In genomic region chr3:11724615-11725339, GRCh38 we compare ENCODE assay signal across 11 cellular contexts.
DNase-seq lines count a peak whose midpoint lies in the region; ATAC-seq and TF ChIP-seq lines count a peak whose summit lies in the region.
"Had no signal": no experiment of that assay in that cellular context is flagged by ENCODE, and none has a peak within 500 bp of the region (broad histone marks: within the 10 kb centered on the region; RNA-seq: fewer than 3 reads in every experiment).

No MANE protein-coding gene starts in this region.

- peaks cover 20% of the 10 kb centered on the region for H3K27me3 Mint-ChIP-seq in T-helper 17 cell
- peaks cover 12 to 32% (median 15%) of the 10 kb centered on the region in 5 donors for H3K27me3 Mint-ChIP-seq in naive thymus-derived CD8-positive, alpha-beta T cell

- H3K4me1 ChIP-seq in DOHH2 (ENCODE audit: control insufficient read depth, low read length): peaks cover 26% of the 10 kb centered on the region

- H4K20me1 ChIP-seq in DOHH2 (ENCODE audit: control insufficient read depth, insufficient read depth, low read depth, low read length): no peaks in the 10 kb centered on the region

- H3K4me1 Mint-ChIP-seq in T-helper 17 cell: peaks cover 14% of the 10 kb centered on the region
- H3K4me1 Mint-ChIP-seq in naive thymus-derived CD8-positive, alpha-beta T cell: peaks cover 7 to 9% (median 9%) of the 10 kb centered on the region in 4 donors

- peaks cover 16% of the 10 kb centered on the region for H3K79me2 ChIP-seq in DOHH2 (ENCODE audit: control insufficient read depth, low read length)

- peak overlapping the region; percentile 67 for H3K4me3 Mint-ChIP-seq in T-helper 17 cell
- peak overlapping the region in 3 of 10 donors; percentile 38 to 87 (median 63) for H3K4me3 Mint-ChIP-seq in naive thymus-derived CD8-positive, alpha-beta T cell

- H3K4me2 ChIP-seq in DOHH2 (ENCODE audit: low read length): peak overlapping the region; percentile 82

- ATAC-seq in GM19035 (IDR thresholded peaks at IDR 0.05; ENCODE audit: unreplicated experiment) (peak; percentile 52), HG02973 (IDR thresholded peaks at IDR 0.05; ENCODE audit: unreplicated experiment) (peak; percentile 42), T-helper 17 cell (no peak), GM18519 (IDR thresholded peaks at IDR 0.05; ENCODE audit: low FRiP score, unreplicated experiment) (no peak)
- no peak for ATAC-seq in naive thymus-derived CD8-positive, alpha-beta T cell

- no peaks in the 10 kb centered on the region for H3K9me2 ChIP-seq in DOHH2 (replicated peaks; ENCODE audit: control insufficient read depth, low read length)

- H3K36me3 ChIP-seq in DOHH2 (ENCODE audit: control insufficient read depth, low read length): 0 out of 2 replicates have a peak, but pooled peaks cover 1% of the 10 kb centered on the region

- DNase-seq in T-helper 17 cell (no peak), ureter (ENCODE audit: low spot score) (no peak), caudate nucleus (lab: John Stamatoyannopoulos, UW) (no peak)
- no peak for DNase-seq in naive thymus-derived CD8-positive, alpha-beta T cell
- DNase-seq: glutamatergic neuron, H7 had no signal

- TF ChIP-seq CTCF in DOHH2 (IDR thresholded peaks at IDR 0.05; ENCODE audit: low read depth, low read length, poor library complexity, severe bottlenecking): no peak

- H3K9me3 Mint-ChIP-seq in naive thymus-derived CD8-positive, alpha-beta T cell: no peaks in the 10 kb centered on the region

- peaks cover 7% of the 10 kb centered on the region for H3K27me3 ChIP-seq in DOHH2 (ENCODE audit: control insufficient read depth, low read length)

- H3K27ac ChIP-seq in DOHH2 (ENCODE audit: low read depth, low read length) (peak overlapping the region; percentile 63), caudate nucleus (ENCODE audit: low read depth, low read length) (no peak overlapping the region)
- H3K27ac ChIP-seq: RWPE1 had no signal

- H3K27ac Mint-ChIP-seq in T-helper 17 cell: no peak overlapping the region
- H3K27ac Mint-ChIP-seq in naive thymus-derived CD8-positive, alpha-beta T cell: peak overlapping the region in 2 of 10 donors; percentile 26 to 67

- H3K36me3 Mint-ChIP-seq in T-helper 17 cell (ENCODE audit: low read depth): peaks cover 3% of the 10 kb centered on the region
- no peaks in the 10 kb centered on the region for H3K36me3 Mint-ChIP-seq in naive thymus-derived CD8-positive, alpha-beta T cell

- H3F3A ChIP-seq in DOHH2 (ENCODE audit: control insufficient read depth, insufficient read depth): peaks cover 10% of the 10 kb centered on the region

- no peaks in the 10 kb centered on the region for H3K9me3 ChIP-seq in DOHH2 (ENCODE audit: control insufficient read depth, insufficient read depth, low read length)
- H3K9me3 ChIP-seq in T-helper 17 cell (ENCODE audit: control insufficient read depth, low read length, poor library complexity, severe bottlenecking): no peaks in the 10 kb centered on the region

- POLR2A ChIA-PET in naive thymus-derived CD8-positive, alpha-beta T cell (lab: Charles Lee): no interaction called here

- H3K4me3 ChIP-seq in DOHH2 (ENCODE audit: low read length): peak overlapping the region; percentile 87

Comparison
In these comparisons a context has a peak if more than half of its experiments do, and no peak if none do; other contexts are left out.
1. ATAC-seq: peak in GM19035 (single experiment) and HG02973 (single experiment); none in T-helper 17 cell (single experiment), naive thymus-derived CD8-positive, alpha-beta T cell (0 of 2) and GM18519 (single experiment).